ENCODE assay signal across 1 cellular context in genomic region chr13:37923236-37923635, GRCh38.
TF ChIP-seq lines count a peak whose summit lies in the region.

No MANE protein-coding gene starts in this region.

TF ChIP-seq in K562, 482 proteins besides CTCF, POLR2A, EP300 and RAD21 (continued from another document):
- no peak for TF ChIP-seq NKRF (IDR thresholded peaks at IDR 0.05; ENCODE audit: borderline replicate concordance)
- peak; percentile 76 for TF ChIP-seq ATF3 (IDR thresholded peaks at IDR 0.05)
- no peak for TF ChIP-seq ATF3 (CRISPR knock-in tag; conservative IDR thresholded peaks at IDR 0.05)
- peak; percentile 45 to 95; a peak in 3 of 4 replicates for TF ChIP-seq RCOR1 (IDR thresholded peaks at IDR 0.05; ENCODE audit: borderline replicate concordance in 1 of 2, low read depth in 2 of 2, low read length in 2 of 2)
- TF ChIP-seq TCF3 (CRISPR knock-in tag; IDR thresholded peaks at IDR 0.05) = peak; percentile 85
- TF ChIP-seq KLF16 (IDR thresholded peaks at IDR 0.05) = peak; percentile 76
- TF ChIP-seq ARID1B (IDR thresholded peaks at IDR 0.05) = peak; percentile 92
- no peak for TF ChIP-seq THRB (CRISPR knock-in tag; conservative IDR thresholded peaks at IDR 0.05)
- TF ChIP-seq EWSR1 (IDR thresholded peaks at IDR 0.05; ENCODE audit: borderline replicate concordance, low read depth, partially characterized antibody) = no peak
- TF ChIP-seq NFIC (IDR thresholded peaks at IDR 0.05) = peak; percentile 54
- TF ChIP-seq ZNF589 (CRISPR knock-in tag; IDR thresholded peaks at IDR 0.05; ENCODE audit: low read depth) = no peak
- peak; percentile 87 for TF ChIP-seq CBFA2T2 (conservative IDR thresholded peaks at IDR 0.05)
- TF ChIP-seq E2F6 (IDR thresholded peaks at IDR 0.05; ENCODE audit: borderline replicate concordance in 1 of 2, extremely low read depth in 1 of 2, insufficient read depth in 1 of 2, insufficient read length in 1 of 2, low read depth in 1 of 2, low read length in 1 of 2, poor library complexity in 1 of 2, severe bottlenecking in 1 of 2) = no peak
- peak; percentile 89 for TF ChIP-seq BHLHE40 (IDR thresholded peaks at IDR 0.05; ENCODE audit: low read length)
- peak; percentile 84 for TF ChIP-seq SMARCE1 (IDR thresholded peaks at IDR 0.05)
- TF ChIP-seq CBX3 (IDR thresholded peaks at IDR 0.05; ENCODE audit: borderline replicate concordance in 1 of 2, low read length in 2 of 2) = peak in 1 of 2 experiments; percentile 64; a peak in 2 of 3 replicates
- TF ChIP-seq SMARCC2 (IDR thresholded peaks at IDR 0.05; ENCODE audit: low read depth) = peak; percentile 56; the same call in 1 of the 2 replicates
- TF ChIP-seq TRIM24 (IDR thresholded peaks at IDR 0.05) = peak; percentile 62 to 67; a peak in 2 of 4 replicates
- peak; percentile 45; the same call in 1 of the 2 replicates for TF ChIP-seq LEF1 (IDR thresholded peaks at IDR 0.05)
- peak in 1 of 2 experiments; percentile 74; a peak in 1 of 4 replicates for TF ChIP-seq TBL1XR1 (IDR thresholded peaks at IDR 0.05; ENCODE audit: low read length in 2 of 2)
- TF ChIP-seq FOXK2 (conservative IDR thresholded peaks at IDR 0.05 in 1 of 2, IDR thresholded peaks at IDR 0.05 in 1 of 2; ENCODE audit: low read depth in 2 of 2) = 0 out of 4 replicates have a peak, but pooled peaks have one; percentile 15 to 40
- no peak for TF ChIP-seq NR1H2 (CRISPR knock-in tag; IDR thresholded peaks at IDR 0.05)
- TF ChIP-seq NFIX (CRISPR knock-in tag; IDR thresholded peaks at IDR 0.05; ENCODE audit: low read depth) = no peak
